In genomic region chr6:145715426-145715825, GRCh38 we compare ENCODE assay signal across 29 cellular contexts.
"Had no signal": no experiment of that assay in that cellular context is flagged by ENCODE, and none has a peak within 500 bp of the region (broad histone marks: within the 10 kb centered on the region; RNA-seq: fewer than 3 reads in every experiment).

No MANE protein-coding gene starts in this region.

- H3K27ac Mint-ChIP-seq: naive thymus-derived CD8-positive, alpha-beta T cell; natural killer cell treated with Interleukin-12 subunit alpha and Interleukin-12 subunit beta and Interleukin-15 and Interleukin-18, amount 100 ng/mL, for 72 hours; nephron progenitor cell; progenitor cell of endocrine pancreas; stimulated activated effector memory CD8-positive, alpha-beta T cell treated with anti-CD3 and anti-CD28 coated beads, Interleukin-12 subunit alpha, Interleukin-12 subunit beta, amount 100 ng/mL, for 72 hours; stimulated activated naive B cell treated with anti-CD40 and anti-IgM and Interleukin-4, amounts not matched to agents 10 μg/mL and 1 μg/mL and 100 μg/mL, for 72 hours; stimulated activated naive CD8-positive, alpha-beta T cell treated with anti-CD3 and anti-CD28 coated beads, Interleukin-15, Interleukin-2, amounts not matched to agents 100 ng/mL and 50 ng/mL, for 24 hours had no signal

- H3K9me3 ChIP-seq: ovary, right lobe of liver, sigmoid colon, thoracic aorta, thyroid gland, uterus had no signal

- H3K4me3 ChIP-seq: ovary, psoas muscle, right lobe of liver, sigmoid colon, stomach, thoracic aorta, thyroid gland, tibial nerve, upper lobe of left lung, uterus had no signal

- H3K4me1 Mint-ChIP-seq: nephron progenitor cell; neural crest cell; stimulated activated effector memory CD8-positive, alpha-beta T cell treated with anti-CD3 and anti-CD28 coated beads, Interleukin-12 subunit alpha, Interleukin-12 subunit beta, amount 100 ng/mL, for 72 hours had no signal

- FAIRE-seq: small intestine had no signal

- H3K4me3 Mint-ChIP-seq: naive thymus-derived CD8-positive, alpha-beta T cell; natural killer cell treated with Interleukin-12 subunit alpha and Interleukin-12 subunit beta and Interleukin-15 and Interleukin-18, amount 100 ng/mL, for 72 hours; nephron progenitor cell; neural crest cell; stimulated activated effector memory CD8-positive, alpha-beta T cell treated with anti-CD3 and anti-CD28 coated beads, Interleukin-12 subunit alpha, Interleukin-12 subunit beta, amount 100 ng/mL, for 72 hours; stimulated activated naive B cell treated with anti-CD40 and anti-IgM and Interleukin-4, amounts not matched to agents 10 μg/mL and 1 μg/mL and 100 μg/mL, for 72 hours; stimulated activated naive CD8-positive, alpha-beta T cell treated with anti-CD3 and anti-CD28 coated beads, Interleukin-15, Interleukin-2, amounts not matched to agents 100 ng/mL and 50 ng/mL, for 24 hours had no signal

- H3K4me1 ChIP-seq: parathyroid adenoma, psoas muscle, right lobe of liver, sigmoid colon, stomach, thyroid gland, tibial nerve, upper lobe of left lung, uterus had no signal

- H3K27me3 Mint-ChIP-seq: naive thymus-derived CD8-positive, alpha-beta T cell; natural killer cell treated with Interleukin-12 subunit alpha and Interleukin-12 subunit beta and Interleukin-15 and Interleukin-18, amount 100 ng/mL, for 72 hours; progenitor cell of endocrine pancreas; stimulated activated naive B cell treated with anti-CD40 and anti-IgM and Interleukin-4, amounts not matched to agents 10 μg/mL and 1 μg/mL and 100 μg/mL, for 72 hours; stimulated activated naive CD8-positive, alpha-beta T cell treated with anti-CD3 and anti-CD28 coated beads, Interleukin-15, Interleukin-2, amounts not matched to agents 100 ng/mL and 50 ng/mL, for 24 hours had no signal

- ATAC-seq: naive thymus-derived CD8-positive, alpha-beta T cell; natural killer cell treated with Interleukin-12 subunit alpha and Interleukin-12 subunit beta and Interleukin-15 and Interleukin-18, amount 100 ng/mL, for 72 hours; psoas muscle; right cardiac atrium; right lobe of liver; stimulated activated effector memory CD8-positive, alpha-beta T cell treated with anti-CD3 and anti-CD28 coated beads, Interleukin-12 subunit alpha, Interleukin-12 subunit beta, amount 100 ng/mL, for 72 hours; stimulated activated naive B cell treated with anti-CD40 and anti-IgM and Interleukin-4, amounts not matched to agents 10 μg/mL and 1 μg/mL and 100 μg/mL, for 72 hours had no signal

- H3K36me3 Mint-ChIP-seq: stimulated activated effector memory CD8-positive, alpha-beta T cell treated with anti-CD3 and anti-CD28 coated beads, Interleukin-12 subunit alpha, Interleukin-12 subunit beta, amount 100 ng/mL, for 72 hours had no signal

- H3K27me3 ChIP-seq: ovary, right lobe of liver, sigmoid colon, stomach, thyroid gland, tibial nerve, upper lobe of left lung, uterus had no signal

- H3K36me3 ChIP-seq: ovary, thoracic aorta, thyroid gland, upper lobe of left lung, uterus had no signal

- DNase-seq: naive thymus-derived CD8-positive, alpha-beta T cell; nephron progenitor cell; occipital lobe; ovary; posterior cingulate gyrus; psoas muscle; right cardiac atrium; right lobe of liver; sigmoid colon; small intestine; stimulated activated CD4-positive, alpha-beta T cell treated with anti-CD3 and anti-CD28 coated beads, Interleukin-15, amount 100 ng/mL, for 24 hours; stimulated activated CD4-positive, alpha-beta T cell treated with anti-CD3 and anti-CD28 coated beads, Interleukin-2, amount 100 ng/mL, for 24 hours; stimulated activated CD4-positive, alpha-beta T cell treated with anti-CD3 and anti-CD28 coated beads, Interleukin-2, amount 100 ng/mL, for 48 hours; stimulated activated CD4-positive, alpha-beta T cell treated with anti-CD3 and anti-CD28 coated beads, Interleukin-4, amount 100 ng/mL, for 24 hours; stimulated activated naive B cell treated with anti-CD40 and anti-IgM and Interleukin-4, amounts not matched to agents 10 μg/mL and 1 μg/mL and 100 μg/mL, for 72 hours; stimulated activated naive CD4-positive, alpha-beta T cell treated with Interleukin-2 at 50 U/mL for 16 hours; stomach; thyroid gland; trophoblast cell; upper lobe of left lung; uterus had no signal

- H3K27ac ChIP-seq: ovary, parathyroid adenoma, psoas muscle, right lobe of liver, sigmoid colon, stomach, thoracic aorta, thyroid gland, tibial nerve, upper lobe of left lung, uterus had no signal

- H3K9ac ChIP-seq: parathyroid adenoma had no signal
